Comparison of ENCODE assay signal across 9 cellular contexts in the genomic region with DNA sequence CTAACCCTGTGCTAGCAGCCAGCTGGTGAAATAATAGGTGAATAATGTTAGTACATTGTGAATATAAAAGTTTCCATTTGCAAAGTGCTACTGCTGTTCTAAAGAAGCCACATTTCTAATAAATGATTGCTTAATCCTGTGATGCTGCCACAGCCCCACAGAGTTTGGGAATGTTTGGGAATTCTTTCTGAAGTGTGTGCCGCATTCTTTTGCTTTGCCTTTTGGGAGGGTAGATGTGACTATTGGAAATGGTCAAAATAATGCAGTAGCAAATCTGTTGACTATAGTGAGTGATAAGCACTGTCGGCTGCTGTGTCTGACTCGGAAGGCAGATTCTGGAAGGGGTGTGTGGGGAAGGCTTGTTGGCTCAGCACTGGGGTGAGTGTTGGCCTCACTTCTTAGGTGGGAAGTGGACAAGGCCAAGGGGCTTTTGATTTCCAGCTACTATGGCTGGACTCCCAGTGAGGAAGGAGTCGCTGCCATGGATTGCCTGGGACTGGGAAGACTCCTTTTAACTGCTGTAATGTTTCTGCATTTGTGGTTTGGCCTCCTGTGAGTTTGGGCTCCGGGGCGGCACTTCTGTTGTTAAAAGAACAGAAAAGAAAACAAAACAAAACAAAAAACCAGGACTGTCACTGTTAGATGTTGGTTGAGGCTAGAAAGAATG. TPM values are rescaled to one million over a fixed set of nuclear protein-coding genes. Genes with fewer than 3 reads are reported as not detected.
DNase-seq lines count a peak whose midpoint lies in the region; ATAC-seq and TF ChIP-seq lines count a peak whose summit lies in the region.
"Had no signal": no experiment of that assay in that cellular context is flagged by ENCODE, and none has a peak within 500 bp of the region (broad histone marks: within the 10 kb centered on the region; RNA-seq: fewer than 3 reads in every experiment).

No MANE protein-coding gene starts in this region.

- WGBS in lung, 2 donors = 42 to 43% methylated on average over 6 of the region's 6 CpGs

- intact Hi-C loops in dendritic cell treated with granulocyte-macrophage colony-stimulating factor and Interleukin-4, amounts not matched to agents 40 ng/mL and 50 ng/mL, for 4 days (cut with micrococcal nuclease) = loop anchor here (5.0 kb wide), 1 partner anchor 83 kb away; no protein-coding TSS in a partner anchor
- intact Hi-C loops in activated CD4-positive, alpha-beta T cell treated with anti-CD3 and anti-CD28 coated beads for 36 hours (cut with DNase I, micrococcal nuclease) = no loop called here

- H3K9me3 Mint-ChIP-seq in dendritic cell treated with granulocyte-macrophage colony-stimulating factor and Interleukin-4, amounts not matched to agents 40 ng/mL and 50 ng/mL, for 4 days = no peaks in the 10 kb centered on the region
- H3K9me3 Mint-ChIP-seq in activated CD4-positive, alpha-beta T cell treated with anti-CD3 and anti-CD28 coated beads for 36 hours (ENCODE audit: low read depth) = no peaks in the 10 kb centered on the region
- H3K9me3 Mint-ChIP-seq: T-helper 1 cell treated with Interleukin-12 subunit alpha and Interleukin-12 subunit beta and Interleukin-4 antibody, amounts not matched to agents 30 μg/mL and 1 μg/mL, for 36 hours had no signal

- no peak for ATAC-seq in lung (ENCODE audit: insufficient read depth, low FRiP score)
- ATAC-seq in thoracic aorta (ENCODE audit: insufficient number of reproducible peaks, low FRiP score, low read depth) = no peak
- no peak for ATAC-seq in activated CD4-positive, alpha-beta T cell treated with anti-CD3 and anti-CD28 coated beads for 36 hours

- TF ChIP-seq CTCF in Peyer's patch (IDR thresholded peaks at IDR 0.05) (no peak), lung (IDR thresholded peaks at IDR 0.05; ENCODE audit: control extremely low read depth, extremely low read depth) (no peak), thoracic aorta (IDR thresholded peaks at IDR 0.05) (no peak)

- H3K4me3 ChIP-seq in Peyer's patch (peak overlapping the region in 1 of 4 donors; percentile 5), lung (no peak overlapping the region), thoracic aorta (peak overlapping the region; percentile 38)

- H3K9me3 ChIP-seq in Peyer's patch (no peaks in the 10 kb centered on the region), lung (ENCODE audit: control insufficient read depth in 2 of 2, insufficient read depth in 1 of 2, low read length in 1 of 2) (no peaks in the 10 kb centered on the region), thoracic aorta (no peaks in the 10 kb centered on the region)

- H3K27ac ChIP-seq in Peyer's patch (peak overlapping the region; percentile 33 to 76 (median 57)), lung (ENCODE audit: low read depth in 1 of 2, low read length in 1 of 2) (peak overlapping the region; percentile 79 to 90), thoracic aorta (peak overlapping the region; percentile 80 to 87)

- peaks cover 80% of the 10 kb centered on the region for H3K4me1 Mint-ChIP-seq in dendritic cell treated with granulocyte-macrophage colony-stimulating factor and Interleukin-4, amounts not matched to agents 40 ng/mL and 50 ng/mL, for 4 days (ENCODE audit: low read depth)
- H3K4me1 Mint-ChIP-seq in activated CD4-positive, alpha-beta T cell treated with anti-CD3 and anti-CD28 coated beads for 36 hours = peaks cover 46% of the 10 kb centered on the region

- peaks cover 78% of the 10 kb centered on the region for H3K27me3 Mint-ChIP-seq in dendritic cell treated with granulocyte-macrophage colony-stimulating factor and Interleukin-4, amounts not matched to agents 40 ng/mL and 50 ng/mL, for 4 days
- H3K27me3 Mint-ChIP-seq in activated CD4-positive, alpha-beta T cell treated with anti-CD3 and anti-CD28 coated beads for 36 hours = peaks cover 2% of the 10 kb centered on the region

- H3K36me3 Mint-ChIP-seq in dendritic cell treated with granulocyte-macrophage colony-stimulating factor and Interleukin-4, amounts not matched to agents 40 ng/mL and 50 ng/mL, for 4 days (ENCODE audit: low read depth) = no peaks in the 10 kb centered on the region
- no peaks in the 10 kb centered on the region for H3K36me3 Mint-ChIP-seq in activated CD4-positive, alpha-beta T cell treated with anti-CD3 and anti-CD28 coated beads for 36 hours (ENCODE audit: low read depth)

- CTCF ChIA-PET in activated CD4-positive, alpha-beta T cell treated with anti-CD3 and anti-CD28 coated beads for 36 hours (lab: Charles Lee) = no interaction called here

- POLR2A ChIA-PET in activated CD4-positive, alpha-beta T cell treated with anti-CD3 and anti-CD28 coated beads for 36 hours (lab: Charles Lee) = interaction anchor here (0.7 kb wide), 1 partner anchor 84 kb away, joined by 4 read pairs; no protein-coding TSS in a partner anchor

- no peak for TF ChIP-seq POLR2A in Peyer's patch (IDR thresholded peaks at IDR 0.05)

- peak overlapping the region; percentile 21 for H3K27ac Mint-ChIP-seq in dendritic cell treated with granulocyte-macrophage colony-stimulating factor and Interleukin-4, amounts not matched to agents 40 ng/mL and 50 ng/mL, for 4 days
- no peak overlapping the region for H3K27ac Mint-ChIP-seq in activated CD4-positive, alpha-beta T cell treated with anti-CD3 and anti-CD28 coated beads for 36 hours

- DNase-seq in Peyer's patch (no peak), lung (ENCODE audit: low spot score) (no peak), thoracic aorta (ENCODE audit: low spot score) (no peak), NCI-H1105 (lab: John Stamatoyannopoulos, UW) (no peak), OCI-M2 (lab: John Stamatoyannopoulos, UW; ENCODE audit: unreplicated experiment) (no peak), NCI-H146 (lab: John Stamatoyannopoulos, UW) (no peak)
- DNase-seq in activated CD4-positive, alpha-beta T cell treated with anti-CD3 and anti-CD28 coated beads for 36 hours = no peak

- H3K4me1 ChIP-seq in Peyer's patch (peaks cover 0 to 81% (median 24%) of the 10 kb centered on the region in 4 donors), lung (ENCODE audit: control insufficient read depth in 2 of 2, insufficient read depth in 2 of 2, low read length in 2 of 2) (peaks cover 54 to 60% of the 10 kb centered on the region in 2 donors), thoracic aorta (ENCODE audit: control insufficient read depth in 1 of 2, low read depth in 2 of 2) (peaks cover 91 to 100% of the 10 kb centered on the region in 2 donors)

- no peak overlapping the region for H3K4me3 Mint-ChIP-seq in dendritic cell treated with granulocyte-macrophage colony-stimulating factor and Interleukin-4, amounts not matched to agents 40 ng/mL and 50 ng/mL, for 4 days
- no peak overlapping the region for H3K4me3 Mint-ChIP-seq in activated CD4-positive, alpha-beta T cell treated with anti-CD3 and anti-CD28 coated beads for 36 hours
- H3K4me3 Mint-ChIP-seq: T-helper 1 cell treated with Interleukin-12 subunit alpha and Interleukin-12 subunit beta and Interleukin-4 antibody, amounts not matched to agents 30 μg/mL and 1 μg/mL, for 36 hours had no signal

- H3K36me3 ChIP-seq in Peyer's patch = peaks cover 0 to 39% (median 0%) of the 10 kb centered on the region in 3 donors
- H3K36me3 ChIP-seq in lung (ENCODE audit: control insufficient read depth in 2 of 2, insufficient read depth in 2 of 2, low read length in 2 of 2) = peaks cover 21 to 33% of the 10 kb centered on the region in 2 donors
- H3K36me3 ChIP-seq in thoracic aorta = peaks cover 42% of the 10 kb centered on the region

- no peaks in the 10 kb centered on the region for H3K27me3 ChIP-seq in Peyer's patch
- no peaks in the 10 kb centered on the region for H3K27me3 ChIP-seq in lung (ENCODE audit: control insufficient read depth, insufficient read depth)
- no peaks in the 10 kb centered on the region for H3K27me3 ChIP-seq in thoracic aorta (replicated peaks; ENCODE audit: insufficient read depth)

RNA-seq across cellular contexts. Expression of a gene that starts 20.0 kb away (rescaled TPM):
- total RNA-seq in Peyer's patch (100 to 1,000 TPM in 3 of 4 donors, 10 to 100 TPM in 1; 84.8 to 257 (median 155) TPM), lung (100 to 1,000 TPM; 165 to 224 TPM), thoracic aorta (100 to 1,000 TPM; 314 to 545 TPM)
- polyA plus RNA-seq in lung = 10 to 100 TPM; 21.4 to 39.8 TPM
- total RNA-seq in activated CD4-positive, alpha-beta T cell treated with anti-CD3 and anti-CD28 coated beads for 36 hours = 1 to 10 TPM; 3.0 to 4.6 TPM

Comparison
In these comparisons a context has a peak if more than half of its experiments do, and no peak if none do; other contexts are left out.
1. RNA of a gene that starts 20.0 kb away (total RNA-seq): 314 to 545 TPM in thoracic aorta, 165 to 224 TPM in lung and 84.8 to 257 TPM in Peyer's patch; 3.0 to 4.6 TPM in activated CD4-positive, alpha-beta T cell treated with anti-CD3 and anti-CD28 coated beads for 36 hours; every median in the first group is over 10 times any median in the second.
2. Peak in every context shown above with its lines, with median percentiles within 50 percentile points of each other: H3K27ac ChIP-seq.